In genomic region chr1:14304381-14304865, GRCh38 we compare ENCODE assay signal across 18 cellular contexts.
DNase-seq lines count a peak whose midpoint lies in the region; ATAC-seq, FAIRE-seq and TF ChIP-seq lines count a peak whose summit lies in the region.
"Had no signal": no experiment of that assay in that cellular context is flagged by ENCODE, and none has a peak within 500 bp of the region (broad histone marks: within the 10 kb centered on the region; RNA-seq: fewer than 3 reads in every experiment).

No MANE protein-coding gene starts in this region.

- no peaks in the 10 kb centered on the region for H3K4me1 Mint-ChIP-seq in astrocyte (ENCODE audit: low read depth, unreplicated experiment)

- TF ChIP-seq CTCF in astrocyte (IDR thresholded peaks at IDR 0.05; ENCODE audit: insufficient read depth, low read depth, low read length) (no peak), heart right ventricle (IDR thresholded peaks at IDR 0.05) (no peak), psoas muscle (IDR thresholded peaks at IDR 0.05) (no peak), tibial artery (IDR thresholded peaks at IDR 0.05) (no peak)

- ATAC-seq in heart right ventricle (peak in 7 of 8 donors; percentile 38 to 91 (median 87)), psoas muscle (peak; percentile 25 to 81 (median 66)), GM19452 (IDR thresholded peaks at IDR 0.05; ENCODE audit: unreplicated experiment) (no peak)
- ATAC-seq: activated T-cell treated with anti-CD3 and anti-CD28 coated beads, Interleukin-2, amount 50 U/mL, for 72 hours had no signal

- no peaks in the 10 kb centered on the region for H3K79me2 ChIP-seq in astrocyte (ENCODE audit: insufficient read depth, low read length)

- H2AFZ ChIP-seq in astrocyte (ENCODE audit: low read depth, low read length) = no peak overlapping the region

- peaks cover 17% of the 10 kb centered on the region for H3K27me3 Mint-ChIP-seq in astrocyte (ENCODE audit: low read depth, unreplicated experiment)

- DNase-seq in AG08396 (ENCODE audit: low spot score) (peak; percentile 11), astrocyte (ENCODE audit: low read depth) (peak; percentile 95), heart right ventricle (no peak), psoas muscle (no peak), NCI-H2171 (lab: John Stamatoyannopoulos, UW) (no peak), tibial artery (no peak)
- no peak for DNase-seq in activated T-cell treated with anti-CD3 and anti-CD28 coated beads, Interleukin-2, amount 50 U/mL, for 48 hours
- DNase-seq: activated T-cell treated with anti-CD3 and anti-CD28 coated beads, Interleukin-2, amount 50 U/mL, for 72 hours; amniotic stem cell; Caco-2; GDM1; NCI-H187 treated with DMSO at 0.1 percent for 48 hours; NCI-H748 treated with DMSO at 0.1 percent for 48 hours; stimulated activated CD4-positive, alpha-beta T cell treated with anti-CD3 and anti-CD28 coated beads, Interleukin-2, amount 100 ng/mL, for 48 hours had no signal

- no peak overlapping the region for H3K27ac Mint-ChIP-seq in astrocyte (ENCODE audit: unreplicated experiment)
- H3K27ac Mint-ChIP-seq: activated T-cell treated with anti-CD3 and anti-CD28 coated beads, Interleukin-2, amount 50 U/mL, for 72 hours; T-helper 2 cell treated with Interferon-gamma antibody and Interleukin-4, amounts not matched to agents 5 μg/mL and 100 μg/mL, for 36 hours had no signal

- no peaks in the 10 kb centered on the region for H4K20me1 ChIP-seq in astrocyte (ENCODE audit: insufficient read depth, low read length)

- peak; percentile 45 for FAIRE-seq in astrocyte (lab: Jason Lieb, UNC)
- FAIRE-seq: islet of Langerhans, urothelium cell line had no signal

- peak overlapping the region; percentile 11 for H3K4me2 ChIP-seq in astrocyte (ENCODE audit: low read length)

- intact Hi-C loops in heart right ventricle (cut with DNase I) = loop anchor here in 1 of 10 donors (2.0 kb wide), 1 partner anchor 46 kb away; no protein-coding TSS in a partner anchor
- intact Hi-C loops in psoas muscle (cut with DNase I) = no loop called here
- intact Hi-C loops in tibial artery (cut with DNase I; ENCODE audit: low total_unique reads) = no loop called here

- H3K4me3 Mint-ChIP-seq in astrocyte (ENCODE audit: unreplicated experiment) = no peak overlapping the region
- H3K4me3 Mint-ChIP-seq: activated T-cell treated with anti-CD3 and anti-CD28 coated beads, Interleukin-2, amount 50 U/mL, for 72 hours; T-helper 2 cell treated with Interferon-gamma antibody and Interleukin-4, amounts not matched to agents 5 μg/mL and 100 μg/mL, for 36 hours had no signal

- H3K36me3 Mint-ChIP-seq in astrocyte (ENCODE audit: low read depth, unreplicated experiment) = no peaks in the 10 kb centered on the region

- H3K36me3 ChIP-seq in astrocyte (ENCODE audit: insufficient read depth, low read length) (no peaks in the 10 kb centered on the region), heart right ventricle (no peaks in the 10 kb centered on the region), psoas muscle (ENCODE audit: insufficient read depth in 1 of 2, low read depth in 1 of 2) (no peaks in the 10 kb centered on the region), tibial artery (no peaks in the 10 kb centered on the region)

- no peaks in the 10 kb centered on the region for H3K9me3 ChIP-seq in astrocyte (ENCODE audit: insufficient read depth, low read depth, low read length)
- H3K9me3 ChIP-seq in heart right ventricle = no peaks in the 10 kb centered on the region
- H3K9me3 ChIP-seq in psoas muscle = no peaks in the 10 kb centered on the region
- H3K9me3 ChIP-seq in tibial artery = no peaks in the 10 kb centered on the region
- H3K9me3 ChIP-seq: Caco-2 had no signal

- H3K27ac ChIP-seq in astrocyte (ENCODE audit: low read depth, low read length) (peak overlapping the region; percentile 30), heart right ventricle (peak overlapping the region in 5 of 10 donors; percentile 17 to 55 (median 49)), psoas muscle (no peak overlapping the region), tibial artery (no peak overlapping the region)

- H3K4me1 ChIP-seq in astrocyte (ENCODE audit: insufficient read depth, low read length) (peaks cover 9% of the 10 kb centered on the region), heart right ventricle (peaks cover 0 to 6% (median 0%) of the 10 kb centered on the region in 9 donors), psoas muscle (no peaks in the 10 kb centered on the region), tibial artery (peaks cover 0 to 16% (median 4%) of the 10 kb centered on the region in 4 donors)
- H3K4me1 ChIP-seq: Caco-2 had no signal

- WGBS in heart right ventricle, 2 donors = 56 to 63% methylated on average over 7 of the region's 7 CpGs
- 22 to 29% (median 23%) methylated on average over 7 of the region's 7 CpGs for WGBS in psoas muscle, 3 donors

- no peak overlapping the region for H3K9ac ChIP-seq in astrocyte (ENCODE audit: low read length)

- H3K27me3 ChIP-seq in astrocyte (ENCODE audit: insufficient read depth, low read length) (no peaks in the 10 kb centered on the region), heart right ventricle (peaks cover 0 to 6% (median 0%) of the 10 kb centered on the region in 7 donors), psoas muscle (ENCODE audit: insufficient read depth in 3 of 3, low read length in 2 of 3) (peaks cover 0 to 3% (median 0%) of the 10 kb centered on the region in 3 donors), tibial artery (peaks cover 0 to 3% of the 10 kb centered on the region in 2 donors)

- no peaks in the 10 kb centered on the region for H3K9me3 Mint-ChIP-seq in astrocyte (ENCODE audit: unreplicated experiment)
- H3K9me3 Mint-ChIP-seq: activated T-cell treated with anti-CD3 and anti-CD28 coated beads, Interleukin-2, amount 50 U/mL, for 72 hours; T-helper 2 cell treated with Interferon-gamma antibody and Interleukin-4, amounts not matched to agents 5 μg/mL and 100 μg/mL, for 36 hours had no signal

- H3K4me3 ChIP-seq in astrocyte (ENCODE audit: insufficient read depth, low read depth, low read length) = no peak overlapping the region
- no peak overlapping the region for H3K4me3 ChIP-seq in heart right ventricle
- no peak overlapping the region for H3K4me3 ChIP-seq in psoas muscle
- H3K4me3 ChIP-seq in tibial artery = no peak overlapping the region

Comparison
In these comparisons a context has a peak if more than half of its experiments do, and no peak if none do; other contexts are left out.
1. DNase-seq: peak in AG08396 (single experiment) and astrocyte (single experiment); none in heart right ventricle (0 of 2), psoas muscle (0 of 2), NCI-H2171 (single experiment), tibial artery (0 of 2) and activated T-cell treated with anti-CD3 and anti-CD28 coated beads, Interleukin-2, amount 50 U/mL, for 48 hours (0 of 2).